9 cellular contexts compared by ENCODE assay signal in genomic region chr6:33772114-33772830, GRCh38. TPM values are rescaled to one million over a fixed set of nuclear protein-coding genes. Genes with fewer than 3 reads are reported as not detected.
DNase-seq lines count a peak whose midpoint lies in the region; ATAC-seq, FAIRE-seq and TF ChIP-seq lines count a peak whose summit lies in the region.
"Had no signal": no experiment of that assay in that cellular context is flagged by ENCODE, and none has a peak within 500 bp of the region (broad histone marks: within the 10 kb centered on the region; RNA-seq: fewer than 3 reads in every experiment).

No MANE protein-coding gene starts in this region.

- BruUV-seq in HepG2 (replicated peaks; lab: Mats Ljungman, UMichigan), result no TSS peak

- TF ChIP-seq RAD21 in HepG2 (CRISPR knock-in tag; IDR thresholded peaks at IDR 0.05), result no peak

- 95% methylated on average over 22 of the region's 24 CpGs for WGBS in HepG2 (ENCODE audit: low lambda C conversion rate)

- in situ Hi-C loops in HepG2 (cut with HindIII; ENCODE audit: extremely low pct_ligation_motif_present, low pct_unique_long_range_greater_than_20kb), result no loop called here

- TF ChIP-seq POLR2A in breast epithelium (IDR thresholded peaks at IDR 0.05) (no peak), HepG2 (IDR thresholded peaks at IDR 0.05; ENCODE audit: insufficient read depth in 1 of 2, low read depth in 2 of 2, low read length in 2 of 2) (no peak)

- H3K27me3 ChIP-seq in breast epithelium, result no peaks in the 10 kb centered on the region
- H3K27me3 ChIP-seq in HepG2 (ENCODE audit: control insufficient read depth in 1 of 2, insufficient read depth in 2 of 2, low read length in 2 of 2), result peaks cover 0 to 9% of the 10 kb centered on the region in 2 experiments; a peak in 2 of 5 replicates

- H3K27ac ChIP-seq in breast epithelium (peak overlapping the region; percentile 81 to 90), HepG2 (ENCODE audit: extremely low read length, insufficient read depth, low read length) (no peak overlapping the region), temporal lobe (ENCODE audit: low read depth, low read length) (peak overlapping the region; percentile 14)

- H3K4me1 ChIP-seq in breast epithelium (peaks cover 20 to 23% of the 10 kb centered on the region in 2 donors), HepG2 (ENCODE audit: insufficient read depth, low read length) (peaks cover 5% of the 10 kb centered on the region)

- CTCF ChIA-PET in HepG2 (lab: Yijun Ruan, JAX; ENCODE audit: low intra/inter-chr PET ratio, low total read pairs), result interaction anchor here (0.8 to 1.6 kb wide), 3 partner anchors 187 to 255 kb away, joined by 3 to 5 read pairs (median 3); no protein-coding TSS in a partner anchor

- no peak overlapping the region for H3K4me2 ChIP-seq in HepG2 (ENCODE audit: low read depth, low read length)

- H4K20me1 ChIP-seq in HepG2 (ENCODE audit: insufficient read depth, low read length), result no peaks in the 10 kb centered on the region; the same call in 1 of the 2 replicates

- DNase-seq in NCI-H2107 treated with DMSO at 0.1 percent for 48 hours (lab: John Stamatoyannopoulos, UW; ENCODE audit: unreplicated experiment), result peak; percentile 16
- no peak for DNase-seq in NCI-H2107 (lab: John Stamatoyannopoulos, UW)
- DNase-seq in breast epithelium (ENCODE audit: low spot score in 2 of 2), result no peak
- no peak for DNase-seq in HepG2 (ENCODE audit: low spot score)
- no peak for DNase-seq in GM03348 (ENCODE audit: low spot score)

- H3K4me3 ChIP-seq in breast epithelium (peak overlapping the region in 2 of 3 donors; percentile 28 to 53), HepG2 (replicated peaks in 1 of 3; ENCODE audit: insufficient read depth in 1 of 3, low read depth in 2 of 3, low read length in 3 of 3) (no peak overlapping the region)

- H3K36me3 ChIP-seq in breast epithelium, result peaks cover 9% of the 10 kb centered on the region
- H3K36me3 ChIP-seq in HepG2 (replicated peaks in 1 of 2; ENCODE audit: control insufficient read depth in 1 of 2, insufficient read depth in 2 of 2, low read length in 2 of 2), result peaks cover 31 to 45% of the 10 kb centered on the region in 2 experiments

- TF ChIP-seq CTCF in breast epithelium (IDR thresholded peaks at IDR 0.05) (no peak), HepG2 (CRISPR knock-in tag; IDR thresholded peaks at IDR 0.05) (no peak)

- no peaks in the 10 kb centered on the region for H3K79me2 ChIP-seq in HepG2 (ENCODE audit: insufficient read depth, low read length)

- ATAC-seq in HepG2 (no peak), HG03565 (IDR thresholded peaks at IDR 0.05; ENCODE audit: unreplicated experiment) (no peak), GM21360 (IDR thresholded peaks at IDR 0.05; ENCODE audit: unreplicated experiment) (no peak)

- H3K9ac ChIP-seq in HepG2 (ENCODE audit: insufficient read depth, low read depth, low read length), result no peak overlapping the region

- FAIRE-seq in HepG2 (lab: Jason Lieb, UNC), result no peak

- H3K9me3 ChIP-seq in breast epithelium (peaks cover 0 to 2% of the 10 kb centered on the region in 2 donors), HepG2 (ENCODE audit: low read length) (no peaks in the 10 kb centered on the region)

- TF ChIP-seq EP300 in HepG2 (IDR thresholded peaks at IDR 0.05; ENCODE audit: low read depth in 2 of 2, low read length in 2 of 2) (no peak), HepG2 (CRISPR knock-in tag; IDR thresholded peaks at IDR 0.05; ENCODE audit: borderline replicate concordance) (no peak)

- no peak overlapping the region for H2AFZ ChIP-seq in HepG2 (ENCODE audit: low read length)

- POLR2A ChIA-PET in HepG2 (lab: Yijun Ruan, JAX), result interaction anchor here (1.0 to 1.9 kb wide), 5 partner anchors 9 to 216 kb away, joined by 3 to 6 read pairs (median 4); partner anchors contain the start of gene UQCC2

- intact Hi-C loops in breast epithelium (cut with DNase I; ENCODE audit: low total_unique reads) (no loop called here), HepG2 (cut with micrococcal nuclease; ENCODE audit: unreplicated experiment) (no loop called here)

TF ChIP-seq in HepG2, 621 proteins besides CTCF, POLR2A, EP300 and RAD21:
- TF ChIP-seq FOXM1 (CRISPR knock-in tag; IDR thresholded peaks at IDR 0.05), result 0 out of 2 replicates have a peak, but pooled peaks have one; percentile 26
- TF ChIP-seq ZNF354B (CRISPR knock-in tag; IDR thresholded peaks at IDR 0.05), result no peak

RNA-seq across cellular contexts. Expression of gene LEMD2, which starts 16.7 kb away (rescaled TPM):
- total RNA-seq in breast epithelium (10 to 100 TPM; 42.2 to 69.1 (median 59.0) TPM), HepG2 (2016; rRNA removed; fragmentation: Illumina TruSeq; extraction: Trizol) (17.9 and 45.2 TPM in 2 replicates), temporal lobe (23.6 TPM)
- total RNA-seq in HepG2 (2016; cell fraction: cytosol; rRNA removed; fragmentation: Illumina TruSeq; extraction: Trizol; ENCODE audit: low read depth), result 14.2 and 15.8 TPM in 2 replicates
- total RNA-seq in HepG2 (2016; cell fraction: insoluble cytoplasmic fraction; rRNA removed; fragmentation: Illumina TruSeq; extraction: Trizol), result 16.3 and 48.1 TPM in 2 replicates
- total RNA-seq in HepG2 (2016; cell fraction: membrane; rRNA removed; fragmentation: Illumina TruSeq; extraction: Trizol), result 19.9 and 22.2 TPM in 2 replicates
- total RNA-seq in HepG2 (2016; cell fraction: nucleus; rRNA removed; fragmentation: Illumina TruSeq; extraction: Trizol), result 44.0 and 55.5 TPM in 2 replicates
- polyA plus RNA-seq in HepG2 (2011; rRNA removed), result 62.9 and 76.2 TPM in 2 replicates
- polyA plus RNA-seq in HepG2 (2011; cell fraction: cytosol; rRNA removed), result 45.0 and 49.7 TPM in 2 replicates
- 115 and 140 TPM in 2 replicates for polyA plus RNA-seq in HepG2 (2011; cell fraction: nucleus; rRNA removed)
- polyA plus RNA-seq in HepG2 (2012), result 46.9 and 65.3 TPM in 2 replicates
- polyA plus RNA-seq in HepG2 (2016; cell fraction: cytosol; fragmentation: Illumina TruSeq; extraction: Trizol; ENCODE audit: low read depth), result 6.6 and 7.4 TPM in 2 replicates
- polyA plus RNA-seq in HepG2 (2016; cell fraction: insoluble cytoplasmic fraction; fragmentation: Illumina TruSeq; extraction: Trizol; ENCODE audit: low read depth), result 14.0 and 18.6 TPM in 2 replicates
- 12.6 and 12.8 TPM in 2 replicates for polyA plus RNA-seq in HepG2 (2016; cell fraction: membrane; fragmentation: Illumina TruSeq; extraction: Trizol; ENCODE audit: low read depth)
- polyA plus RNA-seq in HepG2 (2016; cell fraction: nucleus; fragmentation: Illumina TruSeq; extraction: Trizol; ENCODE audit: insufficient read depth, low read depth), result 87.5 and 97.1 TPM in 2 replicates
- 43.4 and 90.0 TPM in 2 replicates for polyA minus RNA-seq in HepG2 (2011; rRNA and poly(A)+ RNA removed; ENCODE audit: low replicate concordance)
- 30.7 and 35.8 TPM in 2 replicates for polyA minus RNA-seq in HepG2 (2011; cell fraction: cytosol; rRNA and poly(A)+ RNA removed)
- polyA minus RNA-seq in HepG2 (2011; cell fraction: nucleus; rRNA and poly(A)+ RNA removed), result 80.9 and 103 TPM in 2 replicates

RNA-seq across cellular contexts. Expression of gene IP6K3, which starts 25.6 kb away (rescaled TPM):
- total RNA-seq in breast epithelium (1 to 10 TPM in 1 of 3 donors, under 1 TPM in 2; 0.15 to 4.2 (median 0.66) TPM), HepG2 (2016; rRNA removed; fragmentation: Illumina TruSeq; extraction: Trizol) (0.11 and 0.44 TPM in 2 replicates), temporal lobe (not detected)
- 0.18 and 0.40 TPM in 2 replicates for total RNA-seq in HepG2 (2016; cell fraction: cytosol; rRNA removed; fragmentation: Illumina TruSeq; extraction: Trizol; ENCODE audit: low read depth)
- 0.28 and 0.52 TPM in 2 replicates for total RNA-seq in HepG2 (2016; cell fraction: insoluble cytoplasmic fraction; rRNA removed; fragmentation: Illumina TruSeq; extraction: Trizol)
- total RNA-seq in HepG2 (2016; cell fraction: membrane; rRNA removed; fragmentation: Illumina TruSeq; extraction: Trizol), result 0.17 TPM in 1 of 2 replicates, not detected in the other
- 0.53 TPM in 2 replicates for total RNA-seq in HepG2 (2016; cell fraction: nucleus; rRNA removed; fragmentation: Illumina TruSeq; extraction: Trizol)
- polyA plus RNA-seq in HepG2 (2011; rRNA removed), result 0.18 and 0.48 TPM in 2 replicates
- 0.16 and 0.22 TPM in 2 replicates for polyA plus RNA-seq in HepG2 (2011; cell fraction: cytosol; rRNA removed)
- polyA plus RNA-seq in HepG2 (2011; cell fraction: nucleus; rRNA removed), result 0.63 and 0.76 TPM in 2 replicates
- polyA plus RNA-seq in HepG2 (2012), result 0.13 TPM in 1 of 2 replicates, not detected in the other
- 0.20 and 0.21 TPM in 2 replicates for polyA plus RNA-seq in HepG2 (2016; cell fraction: cytosol; fragmentation: Illumina TruSeq; extraction: Trizol; ENCODE audit: low read depth)
- 0.20 and 0.22 TPM in 2 replicates for polyA plus RNA-seq in HepG2 (2016; cell fraction: insoluble cytoplasmic fraction; fragmentation: Illumina TruSeq; extraction: Trizol; ENCODE audit: low read depth)
- 0.86 TPM in 1 of 2 replicates, not detected in the other for polyA plus RNA-seq in HepG2 (2016; cell fraction: membrane; fragmentation: Illumina TruSeq; extraction: Trizol; ENCODE audit: low read depth)
- polyA plus RNA-seq in HepG2 (2016; cell fraction: nucleus; fragmentation: Illumina TruSeq; extraction: Trizol; ENCODE audit: insufficient read depth, low read depth), result 0.40 and 0.75 TPM in 2 replicates
- polyA minus RNA-seq in HepG2 (2011; rRNA and poly(A)+ RNA removed; ENCODE audit: low replicate concordance), result 0.18 TPM in 1 of 2 replicates, not detected in the other
- 0.30 TPM in 1 of 2 replicates, not detected in the other for polyA minus RNA-seq in HepG2 (2011; cell fraction: cytosol; rRNA and poly(A)+ RNA removed)
- 0.62 TPM in 1 of 2 replicates, not detected in the other for polyA minus RNA-seq in HepG2 (2011; cell fraction: nucleus; rRNA and poly(A)+ RNA removed)

RNA-seq across cellular contexts. Expression of gene MLN, which starts 31.5 kb away (rescaled TPM):
- total RNA-seq in breast epithelium, result not detected
- not detected in 2 replicates for total RNA-seq in HepG2 (2016; rRNA removed; fragmentation: Illumina TruSeq; extraction: Trizol)
- total RNA-seq in HepG2 (2016; cell fraction: cytosol; rRNA removed; fragmentation: Illumina TruSeq; extraction: Trizol; ENCODE audit: low read depth), result not detected in 2 replicates
- total RNA-seq in HepG2 (2016; cell fraction: insoluble cytoplasmic fraction; rRNA removed; fragmentation: Illumina TruSeq; extraction: Trizol), result not detected in 2 replicates
- not detected in 2 replicates for total RNA-seq in HepG2 (2016; cell fraction: membrane; rRNA removed; fragmentation: Illumina TruSeq; extraction: Trizol)
- not detected in 2 replicates for total RNA-seq in HepG2 (2016; cell fraction: nucleus; rRNA removed; fragmentation: Illumina TruSeq; extraction: Trizol)
- polyA plus RNA-seq in HepG2 (2011; rRNA removed), result not detected in 2 replicates
- not detected in 2 replicates for polyA plus RNA-seq in HepG2 (2011; cell fraction: cytosol; rRNA removed)
- polyA plus RNA-seq in HepG2 (2011; cell fraction: nucleus; rRNA removed), result not detected in 2 replicates
- polyA plus RNA-seq in HepG2 (2012), result not detected in 2 replicates
- polyA plus RNA-seq in HepG2 (2016; cell fraction: cytosol; fragmentation: Illumina TruSeq; extraction: Trizol; ENCODE audit: low read depth), result not detected in 2 replicates
- not detected in 2 replicates for polyA plus RNA-seq in HepG2 (2016; cell fraction: insoluble cytoplasmic fraction; fragmentation: Illumina TruSeq; extraction: Trizol; ENCODE audit: low read depth)
- polyA plus RNA-seq in HepG2 (2016; cell fraction: membrane; fragmentation: Illumina TruSeq; extraction: Trizol; ENCODE audit: low read depth), result not detected in 2 replicates
- polyA plus RNA-seq in HepG2 (2016; cell fraction: nucleus; fragmentation: Illumina TruSeq; extraction: Trizol; ENCODE audit: insufficient read depth, low read depth), result not detected in 2 replicates
- polyA minus RNA-seq in HepG2 (2011; rRNA and poly(A)+ RNA removed; ENCODE audit: low replicate concordance), result not detected in 2 replicates
- not detected in 2 replicates for polyA minus RNA-seq in HepG2 (2011; cell fraction: cytosol; rRNA and poly(A)+ RNA removed)
- not detected in 2 replicates for polyA minus RNA-seq in HepG2 (2011; cell fraction: nucleus; rRNA and poly(A)+ RNA removed)
- total RNA-seq in temporal lobe, result not detected
- total RNA-seq: posterior vena cava had no signal

Comparison
In these comparisons a context has a peak if more than half of its experiments do, and no peak if none do; other contexts are left out.
1. H3K4me3 ChIP-seq: peak in breast epithelium (2 of 3); none in HepG2 (0 of 3).